8 cellular contexts compared by ENCODE assay signal in the genomic region with DNA sequence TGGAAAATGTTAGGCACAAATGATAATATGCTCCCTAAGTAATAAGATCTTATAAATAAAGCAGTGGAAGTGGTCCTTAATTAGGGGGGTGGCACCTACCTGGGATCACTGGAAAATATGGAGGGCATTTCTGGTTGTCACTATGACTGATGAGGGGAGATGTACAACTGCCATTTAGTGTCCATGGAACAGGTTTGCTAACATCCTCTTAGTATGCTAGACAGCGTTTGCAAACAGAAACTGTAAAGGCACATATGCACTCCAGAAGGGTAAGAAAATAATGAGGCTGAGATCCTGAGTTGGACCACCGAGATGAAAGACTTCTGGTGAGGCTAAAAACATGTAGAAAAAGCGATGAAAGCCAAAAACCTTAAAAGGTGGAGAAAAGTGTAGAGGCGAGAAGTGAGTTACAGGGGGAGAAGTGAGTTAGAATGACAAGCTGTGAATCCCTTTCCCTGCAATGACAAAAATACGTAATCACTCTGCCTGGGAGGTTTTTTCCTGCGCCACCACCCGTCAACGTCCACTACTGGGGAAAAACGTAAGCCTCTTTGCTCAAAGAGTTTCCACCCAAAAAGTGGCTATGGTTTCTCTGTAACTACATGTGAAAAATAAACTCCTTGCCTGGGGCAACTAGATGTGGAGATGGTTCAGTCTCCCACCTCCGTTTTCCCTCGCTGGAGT. TPM values are rescaled to one million over a fixed set of nuclear protein-coding genes. Genes with fewer than 3 reads are reported as not detected.
A peak's percentile ranks its signal among the peaks of the same experiment; 100 is the strongest.
DNase-seq lines count a peak whose midpoint lies in the region; ATAC-seq, FAIRE-seq and TF ChIP-seq lines count a peak whose summit lies in the region.

No MANE protein-coding gene starts in this region.

- H3K9me2 ChIP-seq in Loucy (replicated peaks; ENCODE audit: low read depth, low read length) = no peaks in the 10 kb centered on the region

- peaks cover 3% of the 10 kb centered on the region for H3K36me3 Mint-ChIP-seq in astrocyte (ENCODE audit: low read depth, unreplicated experiment)
- H3K36me3 Mint-ChIP-seq in stimulated activated naive B cell treated with anti-CD40 and anti-IgM and Interleukin-4, amounts not matched to agents 10 μg/mL and 1 μg/mL and 100 μg/mL, for 72 hours = peaks cover 2 to 3% of the 10 kb centered on the region in 2 donors

- H4K20me1 ChIP-seq in Loucy (ENCODE audit: insufficient read depth, low read length, poor library complexity, severe bottlenecking) (peaks cover 40% of the 10 kb centered on the region), astrocyte (ENCODE audit: insufficient read depth, low read length) (peaks cover 23% of the 10 kb centered on the region)

- TF ChIP-seq CTCF in BE2C (IDR thresholded peaks at IDR 0.05; ENCODE audit: low read depth, low read length) (no peak), Loucy (conservative IDR thresholded peaks at IDR 0.05; ENCODE audit: low read length) (no peak; the same call in 1 of the 2 replicates), astrocyte (IDR thresholded peaks at IDR 0.05; ENCODE audit: insufficient read depth, low read depth, low read length) (no peak)

- H3K9me3 ChIP-seq in BE2C = no peaks in the 10 kb centered on the region
- H3K9me3 ChIP-seq in Loucy (ENCODE audit: insufficient read depth, low read depth, low read length) = no peaks in the 10 kb centered on the region
- no peaks in the 10 kb centered on the region for H3K9me3 ChIP-seq in astrocyte (ENCODE audit: insufficient read depth, low read depth, low read length)
- no peaks in the 10 kb centered on the region for H3K9me3 ChIP-seq in iPS-20b (ENCODE audit: insufficient read depth, low read depth, low read length)

- H3K79me2 ChIP-seq in Loucy (ENCODE audit: insufficient read depth, low read length) (peaks cover 75% of the 10 kb centered on the region), astrocyte (ENCODE audit: insufficient read depth, low read length) (peaks cover 78% of the 10 kb centered on the region)

- H3F3A ChIP-seq in Loucy (ENCODE audit: low read depth) = 0 out of 2 replicates have a peak, but pooled peaks cover 4% of the 10 kb centered on the region

- H3K9ac ChIP-seq in Loucy (ENCODE audit: low read depth, low read length, poor library complexity, severe bottlenecking) = peak overlapping the region; percentile 85
- peak overlapping the region; percentile 95 for H3K9ac ChIP-seq in astrocyte (ENCODE audit: low read length)
- peak overlapping the region; percentile 98 for H3K9ac ChIP-seq in iPS-20b (ENCODE audit: low read depth, low read length)

- peak overlapping the region; percentile 98 for H3K27ac Mint-ChIP-seq in astrocyte (ENCODE audit: unreplicated experiment)
- H3K27ac Mint-ChIP-seq in stimulated activated naive B cell treated with anti-CD40 and anti-IgM and Interleukin-4, amounts not matched to agents 10 μg/mL and 1 μg/mL and 100 μg/mL, for 72 hours = peak overlapping the region; percentile 98

- H3K4me1 ChIP-seq in BE2C = peaks cover 8% of the 10 kb centered on the region; the same call in 1 of the 2 replicates
- peaks cover 46% of the 10 kb centered on the region for H3K4me1 ChIP-seq in Loucy (ENCODE audit: insufficient read depth, low read length, poor library complexity, severe bottlenecking)
- H3K4me1 ChIP-seq in astrocyte (ENCODE audit: insufficient read depth, low read length) = peaks cover 17% of the 10 kb centered on the region
- peaks cover 20% of the 10 kb centered on the region for H3K4me1 ChIP-seq in iPS-20b (ENCODE audit: insufficient read depth, low read length)

- H3K4me1 Mint-ChIP-seq in astrocyte (ENCODE audit: low read depth, unreplicated experiment) = peaks cover 23% of the 10 kb centered on the region
- H3K4me1 Mint-ChIP-seq in stimulated activated naive B cell treated with anti-CD40 and anti-IgM and Interleukin-4, amounts not matched to agents 10 μg/mL and 1 μg/mL and 100 μg/mL, for 72 hours = peaks cover 19 to 31% of the 10 kb centered on the region in 2 donors

- no peaks in the 10 kb centered on the region for H3K27me3 Mint-ChIP-seq in astrocyte (ENCODE audit: low read depth, unreplicated experiment)
- no peaks in the 10 kb centered on the region for H3K27me3 Mint-ChIP-seq in stimulated activated naive B cell treated with anti-CD40 and anti-IgM and Interleukin-4, amounts not matched to agents 10 μg/mL and 1 μg/mL and 100 μg/mL, for 72 hours

- H3K36me3 ChIP-seq in BE2C = peaks cover 5% of the 10 kb centered on the region; the same call in 1 of the 2 replicates
- H3K36me3 ChIP-seq in Loucy (ENCODE audit: insufficient read depth, low read length) = 0 out of 2 replicates have a peak, but pooled peaks cover 2% of the 10 kb centered on the region
- peaks cover 12% of the 10 kb centered on the region for H3K36me3 ChIP-seq in astrocyte (ENCODE audit: insufficient read depth, low read length)
- peaks cover 21% of the 10 kb centered on the region for H3K36me3 ChIP-seq in iPS-20b (ENCODE audit: insufficient read depth, low read depth, low read length)

- FAIRE-seq in astrocyte (lab: Jason Lieb, UNC) = no peak

- H2AFZ ChIP-seq in Loucy (ENCODE audit: low read length) (peak overlapping the region; percentile 97), astrocyte (ENCODE audit: low read depth, low read length) (peak overlapping the region; percentile 97)

- H3K4me3 ChIP-seq in BE2C (ENCODE audit: low read depth, low read length) (peak overlapping the region; percentile 94), Loucy (ENCODE audit: low read length, poor library complexity, severe bottlenecking) (peak overlapping the region; percentile 92), astrocyte (ENCODE audit: insufficient read depth, low read depth, low read length) (peak overlapping the region; percentile 98), iPS-20b (ENCODE audit: low read length) (peak overlapping the region; percentile 83)

- H3K4me2 ChIP-seq in Loucy (ENCODE audit: low read depth, low read length, poor library complexity, severe bottlenecking) (peak overlapping the region; percentile 90), astrocyte (ENCODE audit: low read length) (peak overlapping the region; percentile 95)

- ATAC-seq in GM19035 (IDR thresholded peaks at IDR 0.05; ENCODE audit: unreplicated experiment) (peak; percentile 2), GM18873 (IDR thresholded peaks at IDR 0.05; ENCODE audit: low FRiP score, unreplicated experiment) (no peak)
- peak; percentile 10 to 21 for ATAC-seq in stimulated activated naive B cell treated with anti-CD40 and anti-IgM and Interleukin-4, amounts not matched to agents 10 μg/mL and 1 μg/mL and 100 μg/mL, for 72 hours (replicated peaks)

- H3K27ac ChIP-seq in astrocyte (ENCODE audit: low read depth, low read length) = peak overlapping the region; percentile 94
- H3K27ac ChIP-seq in iPS-20b (ENCODE audit: low read length) = peak overlapping the region; percentile 21

- DNase-seq in BE2C = no peak
- DNase-seq in astrocyte (ENCODE audit: low read depth) = peak; percentile 19
- no peak for DNase-seq in stimulated activated naive B cell treated with anti-CD40 and anti-IgM and Interleukin-4, amounts not matched to agents 10 μg/mL and 1 μg/mL and 100 μg/mL, for 72 hours
- DNase-seq in NCI-H2196 (lab: John Stamatoyannopoulos, UW; ENCODE audit: unreplicated experiment) = no peak

- H3K9me3 Mint-ChIP-seq in astrocyte (ENCODE audit: unreplicated experiment) = no peaks in the 10 kb centered on the region
- H3K9me3 Mint-ChIP-seq in stimulated activated naive B cell treated with anti-CD40 and anti-IgM and Interleukin-4, amounts not matched to agents 10 μg/mL and 1 μg/mL and 100 μg/mL, for 72 hours = no peaks in the 10 kb centered on the region

- H3K4me3 Mint-ChIP-seq in astrocyte (ENCODE audit: unreplicated experiment) = peak overlapping the region; percentile 100
- peak overlapping the region; percentile 91 to 95 for H3K4me3 Mint-ChIP-seq in stimulated activated naive B cell treated with anti-CD40 and anti-IgM and Interleukin-4, amounts not matched to agents 10 μg/mL and 1 μg/mL and 100 μg/mL, for 72 hours

- H3K27me3 ChIP-seq in BE2C = no peaks in the 10 kb centered on the region
- no peaks in the 10 kb centered on the region for H3K27me3 ChIP-seq in Loucy (ENCODE audit: insufficient read depth, low read length, poor library complexity, severe bottlenecking)
- H3K27me3 ChIP-seq in astrocyte (ENCODE audit: insufficient read depth, low read length) = no peaks in the 10 kb centered on the region
- H3K27me3 ChIP-seq in iPS-20b (ENCODE audit: insufficient read depth, low read length) = no peaks in the 10 kb centered on the region

RNA-seq across cellular contexts. Expression of a gene that starts 0.8 kb away (rescaled TPM):
- 35.6 TPM for polyA plus RNA-seq in BE2C (2012; ENCODE audit: insufficient read depth, insufficient read length, low read depth)
- total RNA-seq in astrocyte = 25.9 and 33.9 TPM in 2 replicates

RNA-seq across cellular contexts. Expression of a gene that starts 0.8 kb away (rescaled TPM):
- polyA plus RNA-seq in BE2C (2012; ENCODE audit: insufficient read depth, insufficient read length, low read depth) = 16.3 TPM
- total RNA-seq in astrocyte = 83.3 and 86.1 TPM in 2 replicates
